Comparison of ENCODE assay signal across 18 cellular contexts in genomic region chr22:50684986-50685385, GRCh38. TPM values are rescaled to one million over a fixed set of nuclear protein-coding genes. Genes with fewer than 3 reads are reported as not detected.
DNase-seq lines count a peak whose midpoint lies in the region; ATAC-seq, FAIRE-seq and TF ChIP-seq lines count a peak whose summit lies in the region.
"Had no signal": no experiment of that assay in that cellular context is flagged by ENCODE, and none has a peak within 500 bp of the region (broad histone marks: within the 10 kb centered on the region; RNA-seq: fewer than 3 reads in every experiment).

No MANE protein-coding gene starts in this region.

- H3K9me3 ChIP-seq in heart left ventricle = peaks cover 0 to 4% (median 0%) of the 10 kb centered on the region in 12 donors

- peaks cover 0 to 29% (median 8%) of the 10 kb centered on the region in 9 donors for H3K36me3 ChIP-seq in heart left ventricle

- peak in 2 of 4 donors; percentile 42 to 61 for ATAC-seq in heart left ventricle
- no peak for ATAC-seq in GM18870 (IDR thresholded peaks at IDR 0.05; ENCODE audit: unreplicated experiment)
- no peak for ATAC-seq in stimulated activated memory B cell treated with anti-CD40 and anti-IgM and Interleukin-4, amounts not matched to agents 10 μg/mL and 1 μg/mL and 100 μg/mL, for 72 hours

- H3K27me3 Mint-ChIP-seq in activated CD4-positive, alpha-beta memory T cell treated with anti-CD3 and anti-CD28 coated beads for 36 hours = peaks cover 2% of the 10 kb centered on the region
- H3K27me3 Mint-ChIP-seq in progenitor cell of endocrine pancreas = peaks cover 10% of the 10 kb centered on the region
- H3K27me3 Mint-ChIP-seq in stimulated activated memory B cell treated with anti-CD40 and anti-IgM and Interleukin-4, amounts not matched to agents 10 μg/mL and 1 μg/mL and 100 μg/mL, for 72 hours = peaks cover 29% of the 10 kb centered on the region

- no peak for FAIRE-seq in HTR-8/SVneo (lab: Jason Lieb, UNC)
- FAIRE-seq: RCC 7860 had no signal

- TF ChIP-seq POLR2A in heart left ventricle (IDR thresholded peaks at IDR 0.05) = no peak

- H3K4me1 Mint-ChIP-seq in activated CD4-positive, alpha-beta memory T cell treated with anti-CD3 and anti-CD28 coated beads for 36 hours (ENCODE audit: low read depth) = no peaks in the 10 kb centered on the region
- H3K4me1 Mint-ChIP-seq in progenitor cell of endocrine pancreas (ENCODE audit: low read depth) = no peaks in the 10 kb centered on the region
- peaks cover 12% of the 10 kb centered on the region for H3K4me1 Mint-ChIP-seq in stimulated activated memory B cell treated with anti-CD40 and anti-IgM and Interleukin-4, amounts not matched to agents 10 μg/mL and 1 μg/mL and 100 μg/mL, for 72 hours
- H3K4me1 Mint-ChIP-seq: activated CD4-positive, alpha-beta T cell treated with anti-CD3 and anti-CD28 coated beads, Interleukin-2, amount 10 ng/mL, durations not matched to agents 24 days and 14 days; brain had no signal

- 23 to 54% (median 39%) methylated on average over 7 to 10 of the region's 10 CpGs for WGBS in heart left ventricle, 4 donors

- DNase-seq in GM03348 (ENCODE audit: low spot score) = peak; percentile 46
- peak; percentile 2 for DNase-seq in activated CD4-positive, alpha-beta memory T cell treated with anti-CD3 and anti-CD28 coated beads for 36 hours
- DNase-seq in heart left ventricle = peak in 1 of 5 donors; percentile 24
- peak; percentile 8 for DNase-seq in progenitor cell of endocrine pancreas (ENCODE audit: low spot score, unreplicated experiment)
- no peak for DNase-seq in HTR-8/SVneo (ENCODE audit: insufficient read length, low spot score)
- no peak for DNase-seq in caudate nucleus (lab: John Stamatoyannopoulos, UW)
- DNase-seq: activated CD4-positive, alpha-beta T cell treated with anti-CD3 and anti-CD28 coated beads, Interleukin-2, amount 10 ng/mL, durations not matched to agents 24 days and 14 days; DMS153; NCI-H1694; NCI-H526; T-helper 9 cell had no signal

- CTCF ChIA-PET in activated CD4-positive, alpha-beta memory T cell treated with anti-CD3 and anti-CD28 coated beads for 36 hours (lab: Charles Lee) = interaction anchor here (1.1 kb wide), 1 partner anchor 159 kb away, joined by 4 read pairs; the partner anchor contains the start of gene SCO2

- H3K36me3 Mint-ChIP-seq in activated CD4-positive, alpha-beta memory T cell treated with anti-CD3 and anti-CD28 coated beads for 36 hours = no peaks in the 10 kb centered on the region
- H3K36me3 Mint-ChIP-seq in progenitor cell of endocrine pancreas (ENCODE audit: insufficient read depth) = peaks cover 2% of the 10 kb centered on the region
- no peaks in the 10 kb centered on the region for H3K36me3 Mint-ChIP-seq in stimulated activated memory B cell treated with anti-CD40 and anti-IgM and Interleukin-4, amounts not matched to agents 10 μg/mL and 1 μg/mL and 100 μg/mL, for 72 hours

- H3K27ac ChIP-seq in heart left ventricle = peak overlapping the region in 5 of 12 donors; percentile 9 to 28 (median 21)
- H3K27ac ChIP-seq in caudate nucleus (ENCODE audit: low read depth, low read length) = no peak overlapping the region
- H3K27ac ChIP-seq: BLaER1, HL-60 had no signal

- peak overlapping the region in 8 of 12 donors; percentile 8 to 37 (median 22) for H3K4me3 ChIP-seq in heart left ventricle
- H3K4me3 ChIP-seq: BLaER1 had no signal

- POLR2A ChIA-PET in activated CD4-positive, alpha-beta memory T cell treated with anti-CD3 and anti-CD28 coated beads for 36 hours (lab: Charles Lee) = no interaction called here

- peaks cover 0 to 18% (median 10%) of the 10 kb centered on the region in 12 donors for H3K4me1 ChIP-seq in heart left ventricle

- intact Hi-C loops in activated CD4-positive, alpha-beta memory T cell treated with anti-CD3 and anti-CD28 coated beads for 36 hours (cut with micrococcal nuclease) = no loop called here
- intact Hi-C loops in heart left ventricle (cut with DNase I) = no loop called here

- no peak overlapping the region for H3K27ac Mint-ChIP-seq in activated CD4-positive, alpha-beta memory T cell treated with anti-CD3 and anti-CD28 coated beads for 36 hours
- no peak overlapping the region for H3K27ac Mint-ChIP-seq in progenitor cell of endocrine pancreas
- no peak overlapping the region for H3K27ac Mint-ChIP-seq in stimulated activated memory B cell treated with anti-CD40 and anti-IgM and Interleukin-4, amounts not matched to agents 10 μg/mL and 1 μg/mL and 100 μg/mL, for 72 hours
- H3K27ac Mint-ChIP-seq: activated CD4-positive, alpha-beta T cell treated with anti-CD3 and anti-CD28 coated beads, Interleukin-2, amount 10 ng/mL, durations not matched to agents 24 days and 14 days had no signal

- H3K4me3 Mint-ChIP-seq in activated CD4-positive, alpha-beta memory T cell treated with anti-CD3 and anti-CD28 coated beads for 36 hours = no peak overlapping the region
- H3K4me3 Mint-ChIP-seq in progenitor cell of endocrine pancreas (ENCODE audit: low read depth) = no peak overlapping the region
- no peak overlapping the region for H3K4me3 Mint-ChIP-seq in stimulated activated memory B cell treated with anti-CD40 and anti-IgM and Interleukin-4, amounts not matched to agents 10 μg/mL and 1 μg/mL and 100 μg/mL, for 72 hours
- H3K4me3 Mint-ChIP-seq: activated CD4-positive, alpha-beta T cell treated with anti-CD3 and anti-CD28 coated beads, Interleukin-2, amount 10 ng/mL, durations not matched to agents 24 days and 14 days; brain had no signal

- no peak for TF ChIP-seq CTCF in heart left ventricle (IDR thresholded peaks at IDR 0.05)
- TF ChIP-seq CTCF in progenitor cell of endocrine pancreas (IDR thresholded peaks at IDR 0.05; ENCODE audit: unreplicated experiment) = no peak

- H3K27me3 ChIP-seq in heart left ventricle = peaks cover 0 to 13% (median 0%) of the 10 kb centered on the region in 9 donors
- H3K27me3 ChIP-seq: BLaER1 had no signal

- no peaks in the 10 kb centered on the region for H3K9me3 Mint-ChIP-seq in activated CD4-positive, alpha-beta memory T cell treated with anti-CD3 and anti-CD28 coated beads for 36 hours
- no peaks in the 10 kb centered on the region for H3K9me3 Mint-ChIP-seq in progenitor cell of endocrine pancreas (ENCODE audit: low read depth)
- no peaks in the 10 kb centered on the region for H3K9me3 Mint-ChIP-seq in stimulated activated memory B cell treated with anti-CD40 and anti-IgM and Interleukin-4, amounts not matched to agents 10 μg/mL and 1 μg/mL and 100 μg/mL, for 72 hours

RNA-seq across cellular contexts. Expression of gene SHANK3, which starts 12.4 kb away (rescaled TPM):
- total RNA-seq in activated CD4-positive, alpha-beta memory T cell treated with anti-CD3 and anti-CD28 coated beads for 36 hours = under 1 TPM; 0.05 to 0.07 TPM
- total RNA-seq in heart left ventricle = 10 to 100 TPM; 11.3 to 36.0 (median 21.9) TPM
- polyA plus RNA-seq in heart left ventricle = 10 to 100 TPM; 14.9 to 23.2 TPM
- 6.9 and 7.5 TPM in 2 replicates for total RNA-seq in progenitor cell of endocrine pancreas

RNA-seq across cellular contexts. Expression of gene ACR, which starts 53.0 kb away (rescaled TPM):
- not detected for total RNA-seq in activated CD4-positive, alpha-beta memory T cell treated with anti-CD3 and anti-CD28 coated beads for 36 hours
- 1 to 10 TPM in 2 of 9 donors, under 1 TPM in 5, not detected in 2; 0.35 to 1.2 (median 0.50) TPM for total RNA-seq in heart left ventricle
- under 1 TPM; 0.12 to 0.53 TPM for polyA plus RNA-seq in heart left ventricle
- total RNA-seq in progenitor cell of endocrine pancreas = 0.62 TPM in 1 of 2 replicates, not detected in the other
- total RNA-seq: activated CD4-positive, alpha-beta T cell treated with anti-CD3 and anti-CD28 coated beads, Interleukin-2, amount 10 ng/mL, durations not matched to agents 24 days and 14 days; kidney epithelial cell had no signal

RNA-seq across cellular contexts. Expression of gene ARSA, which starts 57.0 kb away (rescaled TPM):
- 10 to 100 TPM; 23.9 to 25.8 TPM for total RNA-seq in activated CD4-positive, alpha-beta memory T cell treated with anti-CD3 and anti-CD28 coated beads for 36 hours
- total RNA-seq in heart left ventricle (10 to 100 TPM; 19.1 to 40.5 (median 27.2) TPM), progenitor cell of endocrine pancreas (36.2 and 37.1 TPM in 2 replicates)
- 10 to 100 TPM; 16.7 to 25.0 TPM for polyA plus RNA-seq in heart left ventricle

Comparison
In these comparisons a context has a peak if more than half of its experiments do, and no peak if none do; other contexts are left out.
1. DNase-seq: peak in GM03348 (single experiment), activated CD4-positive, alpha-beta memory T cell treated with anti-CD3 and anti-CD28 coated beads for 36 hours (single experiment) and progenitor cell of endocrine pancreas (single experiment); none in HTR-8/SVneo (single experiment) and caudate nucleus (0 of 61).